17 cellular contexts compared by ENCODE assay signal in the genomic region with DNA sequence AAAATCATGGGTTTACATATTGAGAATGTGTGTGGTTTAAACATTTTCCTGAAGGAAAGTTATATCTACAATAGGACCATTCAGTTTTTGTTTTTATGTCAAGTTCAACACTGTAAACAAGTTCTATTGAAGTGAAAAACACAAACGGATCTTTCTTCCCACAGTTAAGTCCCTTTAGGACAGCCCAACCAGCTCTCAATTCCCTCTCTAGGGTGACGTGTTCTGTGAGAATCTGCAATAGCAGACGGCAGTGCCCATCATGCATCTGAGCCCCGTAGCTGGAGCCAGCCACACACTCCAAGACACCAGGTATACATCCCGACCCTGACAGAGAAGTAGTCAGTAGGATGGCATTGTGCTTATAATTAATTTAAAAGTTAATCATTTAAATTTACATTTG. TPM values are rescaled to one million over a fixed set of nuclear protein-coding genes. Genes with fewer than 3 reads are reported as not detected.
DNase-seq lines count a peak whose midpoint lies in the region; ATAC-seq and TF ChIP-seq lines count a peak whose summit lies in the region.
"Had no signal": no experiment of that assay in that cellular context is flagged by ENCODE, and none has a peak within 500 bp of the region (broad histone marks: within the 10 kb centered on the region; RNA-seq: fewer than 3 reads in every experiment).

No MANE protein-coding gene starts in this region.

- H3K9me3 Mint-ChIP-seq in GM23338, result no peaks in the 10 kb centered on the region
- H3K9me3 Mint-ChIP-seq in dendritic cell treated with granulocyte-macrophage colony-stimulating factor and Interleukin-4, amounts not matched to agents 40 ng/mL and 50 ng/mL, for 4 days, result no peaks in the 10 kb centered on the region

- peaks cover 4% of the 10 kb centered on the region; the same call in 1 of the 2 replicates for H3K9me2 ChIP-seq in GM23338 (ENCODE audit: insufficient read depth)

- H3K27ac ChIP-seq in GM23338 (ENCODE audit: low read depth) (no peak overlapping the region), suprapubic skin (peak overlapping the region; percentile 3), mammary epithelial cell (ENCODE audit: insufficient read depth, low read depth, low read length) (no peak overlapping the region)
- H3K27ac ChIP-seq: C4-2B had no signal

- H4K20me1 ChIP-seq in GM23338 (replicated peaks; ENCODE audit: insufficient read depth) (no peaks in the 10 kb centered on the region), mammary epithelial cell (ENCODE audit: insufficient read depth, low read length) (no peaks in the 10 kb centered on the region)

- TF ChIP-seq POLR2A in suprapubic skin (IDR thresholded peaks at IDR 0.05), result no peak

- in situ Hi-C loops in mammary epithelial cell (cut with MboI; ENCODE audit: low sequenced_read_pairs in 2 of 2), result no loop called here

- no peak overlapping the region for H3K4me3 Mint-ChIP-seq in GM23338
- no peak overlapping the region for H3K4me3 Mint-ChIP-seq in dendritic cell treated with granulocyte-macrophage colony-stimulating factor and Interleukin-4, amounts not matched to agents 40 ng/mL and 50 ng/mL, for 4 days

- BruUV-seq in mammary epithelial cell (replicated peaks; lab: Mats Ljungman, UMichigan), result no TSS peak

- peak; percentile 54; the same call in 2 of the 3 replicates for ATAC-seq in GM23338
- no peak for ATAC-seq in HG02763 (IDR thresholded peaks at IDR 0.05; ENCODE audit: unreplicated experiment)
- no peak for ATAC-seq in left lobe of liver

- no peaks in the 10 kb centered on the region for H3F3A ChIP-seq in GM23338 (replicated peaks; ENCODE audit: low read depth)

- intact Hi-C loops in dendritic cell treated with granulocyte-macrophage colony-stimulating factor and Interleukin-4, amounts not matched to agents 40 ng/mL and 50 ng/mL, for 4 days (cut with micrococcal nuclease), result no loop called here
- intact Hi-C loops in mammary epithelial cell (cut with micrococcal nuclease), result no loop called here

- no peak overlapping the region for H3K27ac Mint-ChIP-seq in GM23338
- H3K27ac Mint-ChIP-seq in dendritic cell treated with granulocyte-macrophage colony-stimulating factor and Interleukin-4, amounts not matched to agents 40 ng/mL and 50 ng/mL, for 4 days, result peak overlapping the region; percentile 96

- H3K79me2 ChIP-seq in GM23338 (replicated peaks; ENCODE audit: insufficient read depth), result no peaks in the 10 kb centered on the region
- H3K79me2 ChIP-seq in mammary epithelial cell (ENCODE audit: insufficient read depth, low read length), result no peaks in the 10 kb centered on the region

- H3K4me2 ChIP-seq in GM23338 (no peak overlapping the region), mammary epithelial cell (ENCODE audit: insufficient read depth, low read depth, low read length) (no peak overlapping the region)

- peaks cover 2% of the 10 kb centered on the region for H3K27me3 Mint-ChIP-seq in GM23338 (ENCODE audit: insufficient read depth, low read depth, poor library complexity)
- no peaks in the 10 kb centered on the region for H3K27me3 Mint-ChIP-seq in dendritic cell treated with granulocyte-macrophage colony-stimulating factor and Interleukin-4, amounts not matched to agents 40 ng/mL and 50 ng/mL, for 4 days

- H3K36me3 Mint-ChIP-seq in GM23338 (ENCODE audit: low read depth), result no peaks in the 10 kb centered on the region
- H3K36me3 Mint-ChIP-seq in dendritic cell treated with granulocyte-macrophage colony-stimulating factor and Interleukin-4, amounts not matched to agents 40 ng/mL and 50 ng/mL, for 4 days (ENCODE audit: low read depth), result peaks cover 6% of the 10 kb centered on the region

- no peaks in the 10 kb centered on the region for H3K4me1 ChIP-seq in GM23338 (ENCODE audit: insufficient read depth)
- peaks cover 3% of the 10 kb centered on the region for H3K4me1 ChIP-seq in suprapubic skin
- no peaks in the 10 kb centered on the region for H3K4me1 ChIP-seq in mammary epithelial cell (ENCODE audit: insufficient read depth, low read length)
- H3K4me1 ChIP-seq: HAP-1 had no signal

- no peak for TF ChIP-seq CTCF in GM23338 (conservative IDR thresholded peaks at IDR 0.05; ENCODE audit: low read depth in 2 of 2)
- TF ChIP-seq CTCF in suprapubic skin (IDR thresholded peaks at IDR 0.05), result no peak
- TF ChIP-seq CTCF in mammary epithelial cell (conservative IDR thresholded peaks at IDR 0.05 in 1 of 2, IDR thresholded peaks at IDR 0.05 in 1 of 2; ENCODE audit: extremely low read depth in 1 of 2, insufficient read depth in 1 of 2, low read depth in 1 of 2, low read length in 2 of 2), result no peak

- no peaks in the 10 kb centered on the region for H3K27me3 ChIP-seq in GM23338 (ENCODE audit: insufficient read depth)
- H3K27me3 ChIP-seq in suprapubic skin, result no peaks in the 10 kb centered on the region
- H3K27me3 ChIP-seq in mammary epithelial cell (ENCODE audit: insufficient read depth, low read length), result no peaks in the 10 kb centered on the region

- dilution Hi-C loops in mammary epithelial cell (cut with HindIII; ENCODE audit: low sequenced_read_pairs), result no loop called here

- peaks cover 25% of the 10 kb centered on the region for H3K4me1 Mint-ChIP-seq in GM23338
- H3K4me1 Mint-ChIP-seq in dendritic cell treated with granulocyte-macrophage colony-stimulating factor and Interleukin-4, amounts not matched to agents 40 ng/mL and 50 ng/mL, for 4 days (ENCODE audit: low read depth), result peaks cover 55% of the 10 kb centered on the region

- TF ChIP-seq EP300 in suprapubic skin (IDR thresholded peaks at IDR 0.05), result no peak

- DNase-seq in GM23338 (ENCODE audit: low spot score) (no peak), medulla oblongata (ENCODE audit: extremely low spot score) (peak; percentile 74), suprapubic skin (ENCODE audit: low spot score in 2 of 2) (no peak), mammary epithelial cell (no peak), left lobe of liver (ENCODE audit: low spot score) (no peak)
- DNase-seq: COR-L47, DMS153, NCI-H1105 treated with DMSO at 0.1 percent for 48 hours, NCI-H1694 treated with DMSO at 0.1 percent for 48 hours, NCI-H2107, NCI-H226, NCI-H524 treated with DMSO at 0.1 percent for 48 hours, SIG-M5 had no signal

- no peaks in the 10 kb centered on the region for H3K9me3 ChIP-seq in suprapubic skin
- no peaks in the 10 kb centered on the region for H3K9me3 ChIP-seq in mammary epithelial cell (replicated peaks; ENCODE audit: insufficient read depth, low read length)
- H3K9me3 ChIP-seq: HAP-1 had no signal

- 69% methylated on average over 5 of the region's 5 CpGs for WGBS in suprapubic skin
- WGBS in mammary epithelial cell (ENCODE audit: low coverage, missing lambda C conversion rate), result 98% methylated on average over 5 of the region's 5 CpGs

- H2AFZ ChIP-seq in GM23338, result no peak overlapping the region
- H2AFZ ChIP-seq in mammary epithelial cell (ENCODE audit: low read depth, low read length), result no peak overlapping the region

- H3K9ac ChIP-seq in mammary epithelial cell (ENCODE audit: insufficient read depth, low read length), result no peak overlapping the region

- CTCF ChIA-PET in mammary epithelial cell (lab: Charles Lee; ENCODE audit: low non-redundant PET), result no interaction called here

- H3K36me3 ChIP-seq in GM23338 (ENCODE audit: insufficient read depth), result no peaks in the 10 kb centered on the region
- H3K36me3 ChIP-seq in suprapubic skin, result no peaks in the 10 kb centered on the region
- no peaks in the 10 kb centered on the region for H3K36me3 ChIP-seq in mammary epithelial cell (ENCODE audit: insufficient read depth, low read length)
- H3K36me3 ChIP-seq: HAP-1 had no signal

- H3K4me3 ChIP-seq in GM23338 (no peak overlapping the region), suprapubic skin (no peak overlapping the region), mammary epithelial cell (replicated peaks in 1 of 3; ENCODE audit: insufficient read depth in 1 of 3, low read depth in 2 of 3, low read length in 3 of 3) (no peak overlapping the region)
- H3K4me3 ChIP-seq: HAP-1 had no signal

TF ChIP-seq in GM23338, 12 proteins besides CTCF, POLR2A, EP300 and RAD21 (continues in another document):
- TF ChIP-seq, protein P1, sequence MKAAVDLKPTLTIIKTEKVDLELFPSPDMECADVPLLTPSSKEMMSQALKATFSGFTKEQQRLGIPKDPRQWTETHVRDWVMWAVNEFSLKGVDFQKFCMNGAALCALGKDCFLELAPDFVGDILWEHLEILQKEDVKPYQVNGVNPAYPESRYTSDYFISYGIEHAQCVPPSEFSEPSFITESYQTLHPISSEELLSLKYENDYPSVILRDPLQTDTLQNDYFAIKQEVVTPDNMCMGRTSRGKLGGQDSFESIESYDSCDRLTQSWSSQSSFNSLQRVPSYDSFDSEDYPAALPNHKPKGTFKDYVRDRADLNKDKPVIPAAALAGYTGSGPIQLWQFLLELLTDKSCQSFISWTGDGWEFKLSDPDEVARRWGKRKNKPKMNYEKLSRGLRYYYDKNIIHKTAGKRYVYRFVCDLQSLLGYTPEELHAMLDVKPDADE (IDR thresholded peaks at IDR 0.05), result no peak
- TF ChIP-seq ZNF331 (CRISPR knock-in tag; IDR thresholded peaks at IDR 0.05; ENCODE audit: low read depth), result no peak
- no peak for TF ChIP-seq JUNB (IDR thresholded peaks at IDR 0.05; ENCODE audit: unreplicated experiment)
- TF ChIP-seq EZH2 (IDR thresholded peaks at IDR 0.05; ENCODE audit: low read depth, unreplicated experiment), result no peak
- TF ChIP-seq ZNF114 (CRISPR knock-in tag; IDR thresholded peaks at IDR 0.05), result no peak
- TF ChIP-seq EZH2phosphoT487 (IDR thresholded peaks at IDR 0.05; ENCODE audit: unreplicated experiment), result no peak

RNA-seq across cellular contexts. Expression of a gene that starts 26.3 kb away (rescaled TPM):
- total RNA-seq in GM23338 (2014; rRNA removed; shearing (Covaris generic)), result 162 TPM in 2 replicates
- polyA plus RNA-seq in GM23338 (2016; fragmentation: Nextera tagmentation; extraction: Ambion mirVana) (63.1 and 73.5 TPM in 2 replicates), mammary epithelial cell (64.0 TPM)
- total RNA-seq in suprapubic skin (100 to 1,000 TPM; 116 to 189 (median 145) TPM), mammary epithelial cell (100 to 1,000 TPM; 159 to 351 TPM), left lobe of liver (23.7 TPM)
- polyA minus RNA-seq in mammary epithelial cell, result 149 TPM
